8 cellular contexts compared by ENCODE assay signal in the genomic region with DNA sequence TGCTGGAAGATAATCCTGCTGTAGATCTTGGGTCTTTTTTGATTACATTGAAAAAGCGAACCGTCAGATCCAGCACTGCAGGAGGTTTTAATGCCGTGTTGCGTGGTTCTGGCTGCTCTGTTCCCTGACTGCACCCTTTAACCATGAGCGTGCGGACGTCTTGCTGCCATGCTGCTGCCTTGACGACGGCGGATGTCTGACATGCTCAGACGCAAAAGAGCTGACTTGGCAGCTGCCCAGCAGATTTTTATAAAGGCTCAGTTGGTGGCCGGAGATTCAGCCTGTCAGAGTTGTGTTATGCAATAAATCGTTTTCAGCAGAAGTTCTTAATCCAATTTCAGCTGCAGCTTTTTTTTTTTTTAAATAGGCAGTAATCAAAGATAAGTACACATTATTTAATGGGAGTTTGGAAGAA.
DNase-seq lines count a peak whose midpoint lies in the region; ATAC-seq and TF ChIP-seq lines count a peak whose summit lies in the region.

No MANE protein-coding gene starts in this region.

- peaks cover 30% of the 10 kb centered on the region for H3K4me1 ChIP-seq in BE2C
- peaks cover 17% of the 10 kb centered on the region for H3K4me1 ChIP-seq in RWPE2 (ENCODE audit: insufficient read depth, poor library complexity, severe bottlenecking)
- peaks cover 12% of the 10 kb centered on the region for H3K4me1 ChIP-seq in adipocyte (ENCODE audit: control insufficient read depth, insufficient read depth, low read length)

- intact Hi-C loops in cardiac septum (cut with DNase I): no loop called here
- intact Hi-C loops in posterior vena cava (cut with DNase I): no loop called here

- no peak for TF ChIP-seq CTCF in BE2C (IDR thresholded peaks at IDR 0.05; ENCODE audit: low read depth, low read length)
- no peak for TF ChIP-seq CTCF in RWPE2 (IDR thresholded peaks at IDR 0.05; ENCODE audit: poor library complexity, severe bottlenecking)

- ATAC-seq in RWPE2 (ENCODE audit: low read depth): peak; percentile 85

- no peak for TF ChIP-seq RAD21 in Ishikawa (IDR thresholded peaks at IDR 0.05; ENCODE audit: low read depth)

- no peaks in the 10 kb centered on the region for H3K9me3 ChIP-seq in BE2C
- H3K9me3 ChIP-seq in RWPE2 (ENCODE audit: severe bottlenecking): no peaks in the 10 kb centered on the region
- H3K9me3 ChIP-seq in adipocyte (ENCODE audit: control insufficient read depth, low read length): no peaks in the 10 kb centered on the region
- H3K9me3 ChIP-seq in MG63: no peaks in the 10 kb centered on the region

- H3K4me3 ChIP-seq in BE2C (ENCODE audit: low read depth, low read length): peak overlapping the region; percentile 37
- H3K4me3 ChIP-seq in RWPE2 (ENCODE audit: severe bottlenecking): no peak overlapping the region
- peak overlapping the region; percentile 52 for H3K4me3 ChIP-seq in adipocyte (ENCODE audit: low read length)
- H3K4me3 ChIP-seq in MG63: no peak overlapping the region

- H3K9ac ChIP-seq in adipocyte (ENCODE audit: low read length): no peak overlapping the region

- H3K27ac ChIP-seq in RWPE2 (ENCODE audit: poor library complexity, severe bottlenecking): peak overlapping the region; percentile 41

- DNase-seq in BE2C: peak; percentile 90
- DNase-seq in RWPE2 (ENCODE audit: low spot score): peak; percentile 86
- no peak for DNase-seq in adipocyte (ENCODE audit: low read depth)
- DNase-seq in cardiac septum (ENCODE audit: low spot score): peak; percentile 86
- DNase-seq in posterior vena cava (ENCODE audit: low spot score): peak; percentile 89
- no peak for DNase-seq in MG63
- no peak for DNase-seq in SW480 (ENCODE audit: low spot score)

- H3K27me3 ChIP-seq in BE2C: no peaks in the 10 kb centered on the region
- no peaks in the 10 kb centered on the region for H3K27me3 ChIP-seq in RWPE2 (ENCODE audit: insufficient read depth, poor library complexity, severe bottlenecking)
- H3K27me3 ChIP-seq in adipocyte (replicated peaks; ENCODE audit: control insufficient read depth, insufficient read depth, low read length): no peaks in the 10 kb centered on the region
- no peaks in the 10 kb centered on the region for H3K27me3 ChIP-seq in MG63

- H3K36me3 ChIP-seq in BE2C: no peaks in the 10 kb centered on the region
- H3K36me3 ChIP-seq in RWPE2 (ENCODE audit: low read depth): no peaks in the 10 kb centered on the region; the same call in 1 of the 2 replicates
- H3K36me3 ChIP-seq in adipocyte (ENCODE audit: control insufficient read depth, insufficient read depth, low read length, severe bottlenecking): no peaks in the 10 kb centered on the region
- no peaks in the 10 kb centered on the region for H3K36me3 ChIP-seq in MG63

- TF ChIP-seq EP300 in Ishikawa (IDR thresholded peaks at IDR 0.05; ENCODE audit: borderline replicate concordance): no peak

TF ChIP-seq in Ishikawa, 13 proteins besides CTCF, POLR2A, EP300 and RAD21:
- TF ChIP-seq CEBPB (IDR thresholded peaks at IDR 0.05): peak; percentile 84
- TF ChIP-seq REST (IDR thresholded peaks at IDR 0.05; ENCODE audit: low read depth): no peak
- TF ChIP-seq TCF12 (IDR thresholded peaks at IDR 0.05; ENCODE audit: low read depth): no peak
- TF ChIP-seq FOXM1 (IDR thresholded peaks at IDR 0.05; ENCODE audit: borderline replicate concordance, low read depth): no peak
- 0 out of 2 replicates have a peak, but pooled peaks have one; percentile 16 for TF ChIP-seq TEAD4 (IDR thresholded peaks at IDR 0.05)
- peak; percentile 78 for TF ChIP-seq NFIC (IDR thresholded peaks at IDR 0.05)
- TF ChIP-seq YY1 (IDR thresholded peaks at IDR 0.05; ENCODE audit: low read depth): no peak
- TF ChIP-seq ZBTB7A (IDR thresholded peaks at IDR 0.05; ENCODE audit: low read depth): no peak
- TF ChIP-seq, protein P1, sequence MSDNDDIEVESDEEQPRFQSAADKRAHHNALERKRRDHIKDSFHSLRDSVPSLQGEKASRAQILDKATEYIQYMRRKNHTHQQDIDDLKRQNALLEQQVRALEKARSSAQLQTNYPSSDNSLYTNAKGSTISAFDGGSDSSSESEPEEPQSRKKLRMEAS (IDR thresholded peaks at IDR 0.05): peak; percentile 76
- TF ChIP-seq USF1 (IDR thresholded peaks at IDR 0.05): no peak
- TF ChIP-seq TAF1 (IDR thresholded peaks at IDR 0.05; ENCODE audit: low read depth): no peak

Comparison
In these comparisons a context has a peak if more than half of its experiments do, and no peak if none do; other contexts are left out.
1. DNase-seq: peak in BE2C (single experiment), RWPE2 (single experiment), cardiac septum (single experiment) and posterior vena cava (single experiment); none in adipocyte (single experiment), MG63 (single experiment) and SW480 (single experiment).
2. H3K4me3 ChIP-seq: peak in BE2C (single experiment) and adipocyte (single experiment); none in RWPE2 (single experiment) and MG63 (single experiment).